Comparison of ENCODE assay signal across 20 cellular contexts in genomic region chr9:4854191-4854590, GRCh38.
"Had no signal": no experiment of that assay in that cellular context is flagged by ENCODE, and none has a peak within 500 bp of the region (broad histone marks: within the 10 kb centered on the region; RNA-seq: fewer than 3 reads in every experiment).

No MANE protein-coding gene starts in this region.

- H3K4me1 ChIP-seq: breast epithelium, sigmoid colon, upper lobe of right lung had no signal

- H3K9me3 ChIP-seq: adrenal gland, breast epithelium, sigmoid colon, upper lobe of right lung had no signal

- H3K27ac Mint-ChIP-seq: activated B cell treated with CpG ODN at 0.5 μM for 24 hours; activated CD4-positive, alpha-beta memory T cell treated with anti-CD3 and anti-CD28 coated beads for 36 hours; activated CD4-positive, alpha-beta T cell treated with anti-CD3 and anti-CD28 coated beads for 36 hours; activated naive CD4-positive, alpha-beta T cell treated with anti-CD3 and anti-CD28 coated beads, Interleukin-2, amount 10 ng/mL, durations not matched to agents 7 days and 5 days; stimulated activated naive B cell treated with anti-CD40 and anti-IgM and Interleukin-4, amounts not matched to agents 10 μg/mL and 1 μg/mL and 100 μg/mL, for 72 hours; T-cell had no signal

- H3K27me3 ChIP-seq: adrenal gland, breast epithelium, heart left ventricle, sigmoid colon, upper lobe of right lung had no signal

- H3K27ac ChIP-seq: breast epithelium, epithelial cell of prostate, sigmoid colon, upper lobe of right lung had no signal

- H3K36me3 ChIP-seq: breast epithelium had no signal

- DNase-seq: activated B cell treated with CpG ODN at 0.5 μM for 24 hours; activated CD4-positive, alpha-beta memory T cell treated with anti-CD3 and anti-CD28 coated beads for 36 hours; activated CD4-positive, alpha-beta T cell treated with anti-CD3 and anti-CD28 coated beads for 36 hours; activated effector memory CD4-positive, alpha-beta T cell treated with anti-CD3 and anti-CD28 coated beads, Interleukin-2, amount 50 U/mL, for 16 hours; activated naive CD4-positive, alpha-beta T cell treated with anti-CD3 and anti-CD28 coated beads, Interleukin-2, amount 10 ng/mL, durations not matched to agents 7 days and 5 days; adrenal gland; heart left ventricle; occipital lobe; sigmoid colon; stimulated activated CD4-positive, alpha-beta T cell treated with anti-CD3 and anti-CD28 coated beads, Interleukin-2, amount 100 ng/mL, for 48 hours; stimulated activated CD8-positive, alpha-beta memory T cell treated with anti-CD3 and anti-CD28 coated beads, Interleukin-4, amount 100 ng/mL, for 48 hours; stimulated activated naive B cell treated with anti-CD40 and anti-IgM and Interleukin-4, amounts not matched to agents 10 μg/mL and 1 μg/mL and 100 μg/mL, for 72 hours; T-cell; T-helper 9 cell; upper lobe of right lung had no signal

- H3K4me3 ChIP-seq: adrenal gland, breast epithelium, coronary artery, heart left ventricle, sigmoid colon, upper lobe of right lung had no signal

- H3K9me3 Mint-ChIP-seq: activated CD4-positive, alpha-beta memory T cell treated with anti-CD3 and anti-CD28 coated beads for 36 hours; activated naive CD4-positive, alpha-beta T cell treated with anti-CD3 and anti-CD28 coated beads, Interleukin-2, amount 10 ng/mL, durations not matched to agents 7 days and 5 days; central memory CD8-positive, alpha-beta T cell had no signal

- FAIRE-seq: islet of Langerhans had no signal

- H3K27me3 Mint-ChIP-seq: activated B cell treated with CpG ODN at 0.5 μM for 24 hours; activated CD4-positive, alpha-beta memory T cell treated with anti-CD3 and anti-CD28 coated beads for 36 hours; activated CD4-positive, alpha-beta T cell treated with anti-CD3 and anti-CD28 coated beads for 36 hours; activated naive CD4-positive, alpha-beta T cell treated with anti-CD3 and anti-CD28 coated beads, Interleukin-2, amount 10 ng/mL, durations not matched to agents 7 days and 5 days; central memory CD8-positive, alpha-beta T cell; stimulated activated naive B cell treated with anti-CD40 and anti-IgM and Interleukin-4, amounts not matched to agents 10 μg/mL and 1 μg/mL and 100 μg/mL, for 72 hours; T-cell had no signal

- ATAC-seq: activated CD4-positive, alpha-beta T cell treated with anti-CD3 and anti-CD28 coated beads for 36 hours; heart left ventricle; stimulated activated naive B cell treated with anti-CD40 and anti-IgM and Interleukin-4, amounts not matched to agents 10 μg/mL and 1 μg/mL and 100 μg/mL, for 72 hours; T-cell; upper lobe of right lung had no signal

- H3K4me3 Mint-ChIP-seq: activated B cell treated with CpG ODN at 0.5 μM for 24 hours; activated CD4-positive, alpha-beta memory T cell treated with anti-CD3 and anti-CD28 coated beads for 36 hours; activated CD4-positive, alpha-beta T cell treated with anti-CD3 and anti-CD28 coated beads for 36 hours; activated naive CD4-positive, alpha-beta T cell treated with anti-CD3 and anti-CD28 coated beads, Interleukin-2, amount 10 ng/mL, durations not matched to agents 7 days and 5 days; central memory CD8-positive, alpha-beta T cell; stimulated activated naive B cell treated with anti-CD40 and anti-IgM and Interleukin-4, amounts not matched to agents 10 μg/mL and 1 μg/mL and 100 μg/mL, for 72 hours; T-cell had no signal
